Comparison of ENCODE assay signal across 27 cellular contexts in the genomic region with DNA sequence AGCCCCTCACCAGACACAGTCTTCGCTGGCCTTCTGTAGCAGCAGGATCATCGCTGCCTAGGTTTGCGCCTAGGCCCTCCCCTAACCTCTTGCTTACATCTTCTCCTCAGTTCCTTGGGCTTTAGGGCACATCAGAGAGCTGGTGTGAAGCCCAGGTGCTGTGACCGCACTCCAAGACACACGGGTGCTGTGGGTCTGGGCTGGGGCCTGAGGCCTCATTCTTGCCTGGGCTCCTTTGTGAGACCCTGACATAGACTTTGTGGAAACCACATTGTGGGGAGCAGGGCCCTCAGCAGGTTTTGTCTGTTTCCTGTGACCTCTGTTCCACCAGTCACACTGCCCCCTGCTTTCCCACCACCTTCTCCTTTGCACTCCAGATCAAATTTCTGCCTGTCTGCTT. TPM values are rescaled to one million over a fixed set of nuclear protein-coding genes. Genes with fewer than 3 reads are reported as not detected.
DNase-seq lines count a peak whose midpoint lies in the region; ATAC-seq and TF ChIP-seq lines count a peak whose summit lies in the region.
"Had no signal": no experiment of that assay in that cellular context is flagged by ENCODE, and none has a peak within 500 bp of the region (broad histone marks: within the 10 kb centered on the region; RNA-seq: fewer than 3 reads in every experiment).

No MANE protein-coding gene starts in this region.

- POLR2A ChIA-PET in activated CD8-positive, alpha-beta T cell treated with anti-CD3 and anti-CD28 coated beads, Interleukin-2, amount 10 ng/mL, durations not matched to agents 7 days and 5 days (lab: Charles Lee) = interaction anchor here (0.8 kb wide), 1 partner anchor 11 kb away, joined by 4 read pairs; no protein-coding TSS in a partner anchor

- peak; percentile 36 for ATAC-seq in activated CD8-positive, alpha-beta T cell treated with anti-CD3 and anti-CD28 coated beads, Interleukin-2, amount 10 ng/mL, durations not matched to agents 7 days and 5 days
- ATAC-seq in natural killer cell = peak; percentile 23 to 57 (median 46)
- ATAC-seq: activated CD4-positive, alpha-beta T cell treated with anti-CD3 and anti-CD28 coated beads for 36 hours; foreskin keratinocyte; heart right ventricle; SK-N-SH treated with all-trans-retinoic acid at 6 μM for 48 hours; stimulated activated naive CD8-positive, alpha-beta T cell treated with anti-CD3 and anti-CD28 coated beads, Interleukin-15, amount 100 ng/mL, for 72 hours had no signal

- TF ChIP-seq CTCF in natural killer cell (IDR thresholded peaks at IDR 0.05) = no peak

- peak overlapping the region in 4 of 11 experiments; percentile 0 to 52 (median 21); a peak in 5 of 22 replicates for H3K27ac ChIP-seq in BLaER1 treated with 17β-estradiol and CSF1 and Interleukin-3, amounts not matched to agents 10 nM and 100 nM
- H3K27ac ChIP-seq: esophagus muscularis mucosa, foreskin keratinocyte, heart right ventricle, thyroid gland had no signal

- peak overlapping the region; percentile 42 for H3K27ac Mint-ChIP-seq in T-helper 2 cell treated with Interferon-gamma antibody and Interleukin-4, amounts not matched to agents 5 μg/mL and 100 μg/mL, for 36 hours
- peak overlapping the region; percentile 74 for H3K27ac Mint-ChIP-seq in activated CD8-positive, alpha-beta T cell treated with anti-CD3 and anti-CD28 coated beads, Interleukin-2, amount 10 ng/mL, durations not matched to agents 7 days and 5 days
- peak overlapping the region; percentile 60 to 63 for H3K27ac Mint-ChIP-seq in natural killer cell
- H3K27ac Mint-ChIP-seq: activated CD4-positive, alpha-beta T cell treated with anti-CD3 and anti-CD28 coated beads for 36 hours; activated T-helper 2 cell treated with anti-CD3 and anti-CD28 coated beads, Interferon-gamma antibody, Interleukin-2, Interleukin-4, amounts not matched to agents 10 μg/mL and 5 μg/mL and 100 μg/mL, durations not matched to agents 14 hours and 24 hours and 36 hours; dendritic cell treated with granulocyte-macrophage colony-stimulating factor and Interleukin-4, amounts not matched to agents 40 ng/mL and 50 ng/mL, for 4 days had no signal

- peaks cover 12% of the 10 kb centered on the region for H3K4me1 Mint-ChIP-seq in T-helper 2 cell treated with Interferon-gamma antibody and Interleukin-4, amounts not matched to agents 5 μg/mL and 100 μg/mL, for 36 hours (ENCODE audit: low read depth)
- H3K4me1 Mint-ChIP-seq in activated CD8-positive, alpha-beta T cell treated with anti-CD3 and anti-CD28 coated beads, Interleukin-2, amount 10 ng/mL, durations not matched to agents 7 days and 5 days (ENCODE audit: low read depth) = peaks cover 31% of the 10 kb centered on the region
- H3K4me1 Mint-ChIP-seq in natural killer cell = peaks cover 15 to 29% of the 10 kb centered on the region in 2 donors
- H3K4me1 Mint-ChIP-seq: activated CD4-positive, alpha-beta T cell treated with anti-CD3 and anti-CD28 coated beads for 36 hours; central memory CD8-positive, alpha-beta T cell had no signal

- DNase-seq in T-helper 2 cell treated with Interferon-gamma antibody and Interleukin-4, amounts not matched to agents 5 μg/mL and 100 μg/mL, for 36 hours (ENCODE audit: low spot score) = no peak
- no peak for DNase-seq in T-helper 2 cell
- DNase-seq in activated CD8-positive, alpha-beta T cell treated with anti-CD3 and anti-CD28 coated beads, Interleukin-2, amount 10 ng/mL, durations not matched to agents 7 days and 5 days = peak; percentile 38
- DNase-seq in natural killer cell = no peak
- no peak for DNase-seq in activated effector memory CD4-positive, alpha-beta T cell treated with anti-CD3 and anti-CD28 coated beads, Interleukin-2, amount 50 U/mL, for 16 hours
- DNase-seq in LoVo (ENCODE audit: low spot score) = no peak
- DNase-seq in NCI-H2081 treated with DMSO at 0.1 percent for 48 hours (lab: John Stamatoyannopoulos, UW) = no peak
- DNase-seq: 8988T; activated CD4-positive, alpha-beta T cell treated with anti-CD3 and anti-CD28 coated beads for 36 hours; DMS 273 treated with DMSO at 0.1 percent for 48 hours; foreskin keratinocyte; GOT3; heart right ventricle; NCI-H1048; NCI-H187 treated with DMSO at 0.1 percent for 48 hours; NCI-H2227 treated with DMSO at 0.1 percent for 48 hours; RPMI8226; stimulated activated naive CD8-positive, alpha-beta T cell treated with anti-CD3 and anti-CD28 coated beads, Interleukin-15, amount 100 ng/mL, for 72 hours; thyroid gland had no signal

- peak overlapping the region in 9 of 11 experiments; percentile 61 to 92 (median 77); a peak in 17 of 22 replicates for H3K4me2 ChIP-seq in BLaER1 treated with 17β-estradiol and CSF1 and Interleukin-3, amounts not matched to agents 10 nM and 100 nM

- 0 out of 22 replicates have a peak overlapping the region, but pooled peaks of 1 of the 11 experiments have one; percentile 7 for H3K9ac ChIP-seq in BLaER1 treated with 17β-estradiol and CSF1 and Interleukin-3, amounts not matched to agents 10 nM and 100 nM

- H3K27me3 ChIP-seq in BLaER1 treated with 17β-estradiol and CSF1 and Interleukin-3, amounts not matched to agents 10 nM and 100 nM = no peaks in the 10 kb centered on the region
- H3K27me3 ChIP-seq: esophagus muscularis mucosa, foreskin keratinocyte, heart right ventricle, thyroid gland had no signal

- H3K4me3 Mint-ChIP-seq in T-helper 2 cell treated with Interferon-gamma antibody and Interleukin-4, amounts not matched to agents 5 μg/mL and 100 μg/mL, for 36 hours = no peak overlapping the region
- H3K4me3 Mint-ChIP-seq in activated CD8-positive, alpha-beta T cell treated with anti-CD3 and anti-CD28 coated beads, Interleukin-2, amount 10 ng/mL, durations not matched to agents 7 days and 5 days = no peak overlapping the region
- H3K4me3 Mint-ChIP-seq in natural killer cell = no peak overlapping the region
- H3K4me3 Mint-ChIP-seq: activated CD4-positive, alpha-beta T cell treated with anti-CD3 and anti-CD28 coated beads for 36 hours; CD4-positive, alpha-beta memory T cell; central memory CD8-positive, alpha-beta T cell; dendritic cell treated with granulocyte-macrophage colony-stimulating factor and Interleukin-4, amounts not matched to agents 40 ng/mL and 50 ng/mL, for 4 days; stimulated activated naive CD8-positive, alpha-beta T cell treated with anti-CD3 and anti-CD28 coated beads, Interleukin-15, amount 100 ng/mL, for 72 hours had no signal

- intact Hi-C loops in natural killer cell (cut with micrococcal nuclease) = no loop called here

- H3K4me3 ChIP-seq in BLaER1 treated with 17β-estradiol and CSF1 and Interleukin-3, amounts not matched to agents 10 nM and 100 nM = no peak overlapping the region
- H3K4me3 ChIP-seq: esophagus muscularis mucosa, heart right ventricle, thyroid gland had no signal

- peaks cover 8% of the 10 kb centered on the region for H3K36me3 Mint-ChIP-seq in T-helper 2 cell treated with Interferon-gamma antibody and Interleukin-4, amounts not matched to agents 5 μg/mL and 100 μg/mL, for 36 hours (ENCODE audit: low read depth)
- H3K36me3 Mint-ChIP-seq in activated CD8-positive, alpha-beta T cell treated with anti-CD3 and anti-CD28 coated beads, Interleukin-2, amount 10 ng/mL, durations not matched to agents 7 days and 5 days (ENCODE audit: low read depth) = peaks cover 3% of the 10 kb centered on the region
- H3K36me3 Mint-ChIP-seq in natural killer cell = no peaks in the 10 kb centered on the region

- no peaks in the 10 kb centered on the region for H3K9me3 Mint-ChIP-seq in T-helper 2 cell treated with Interferon-gamma antibody and Interleukin-4, amounts not matched to agents 5 μg/mL and 100 μg/mL, for 36 hours
- H3K9me3 Mint-ChIP-seq in activated CD8-positive, alpha-beta T cell treated with anti-CD3 and anti-CD28 coated beads, Interleukin-2, amount 10 ng/mL, durations not matched to agents 7 days and 5 days (ENCODE audit: insufficient read depth) = no peaks in the 10 kb centered on the region
- H3K9me3 Mint-ChIP-seq in natural killer cell = no peaks in the 10 kb centered on the region
- H3K9me3 Mint-ChIP-seq: activated T-helper 2 cell treated with anti-CD3 and anti-CD28 coated beads, Interferon-gamma antibody, Interleukin-2, Interleukin-4, amounts not matched to agents 10 μg/mL and 5 μg/mL and 100 μg/mL, durations not matched to agents 14 hours and 24 hours and 36 hours; CD4-positive, alpha-beta memory T cell; central memory CD8-positive, alpha-beta T cell; dendritic cell treated with granulocyte-macrophage colony-stimulating factor and Interleukin-4, amounts not matched to agents 40 ng/mL and 50 ng/mL, for 4 days; stimulated activated naive CD8-positive, alpha-beta T cell treated with anti-CD3 and anti-CD28 coated beads, Interleukin-15, amount 100 ng/mL, for 72 hours had no signal

- H4K20me1 ChIP-seq in BLaER1 treated with 17β-estradiol and CSF1 and Interleukin-3, amounts not matched to agents 10 nM and 100 nM = peaks cover 0 to 21% (median 0%) of the 10 kb centered on the region in 11 experiments; a peak in 5 of 22 replicates

- H3K4me1 ChIP-seq in BLaER1 treated with 17β-estradiol and CSF1 and Interleukin-3, amounts not matched to agents 10 nM and 100 nM = peaks cover 27 to 67% (median 59%) of the 10 kb centered on the region in 10 experiments
- H3K4me1 ChIP-seq: esophagus muscularis mucosa, foreskin keratinocyte, heart right ventricle, thyroid gland had no signal

- CTCF ChIA-PET in activated CD8-positive, alpha-beta T cell treated with anti-CD3 and anti-CD28 coated beads, Interleukin-2, amount 10 ng/mL, durations not matched to agents 7 days and 5 days (lab: Charles Lee) = interaction anchor here (1.3 to 3.1 kb wide), 2 partner anchors 9 to 128 kb away, joined by 4 to 19 read pairs; no protein-coding TSS in a partner anchor

- no peaks in the 10 kb centered on the region for H3K9me3 ChIP-seq in BLaER1 treated with 17β-estradiol and CSF1 and Interleukin-3, amounts not matched to agents 10 nM and 100 nM (replicated peaks in 1 of 11)
- H3K9me3 ChIP-seq: esophagus muscularis mucosa, heart right ventricle, thyroid gland had no signal

- no peaks in the 10 kb centered on the region for H3K27me3 Mint-ChIP-seq in T-helper 2 cell treated with Interferon-gamma antibody and Interleukin-4, amounts not matched to agents 5 μg/mL and 100 μg/mL, for 36 hours (ENCODE audit: low read depth)
- no peaks in the 10 kb centered on the region for H3K27me3 Mint-ChIP-seq in activated CD8-positive, alpha-beta T cell treated with anti-CD3 and anti-CD28 coated beads, Interleukin-2, amount 10 ng/mL, durations not matched to agents 7 days and 5 days (ENCODE audit: low read depth)
- H3K27me3 Mint-ChIP-seq in natural killer cell (ENCODE audit: low read depth in 2 of 2) = no peaks in the 10 kb centered on the region
- H3K27me3 Mint-ChIP-seq: activated CD4-positive, alpha-beta T cell treated with anti-CD3 and anti-CD28 coated beads for 36 hours; CD4-positive, alpha-beta memory T cell; central memory CD8-positive, alpha-beta T cell; dendritic cell treated with granulocyte-macrophage colony-stimulating factor and Interleukin-4, amounts not matched to agents 40 ng/mL and 50 ng/mL, for 4 days; stimulated activated naive CD8-positive, alpha-beta T cell treated with anti-CD3 and anti-CD28 coated beads, Interleukin-15, amount 100 ng/mL, for 72 hours had no signal

- peaks cover 3 to 52% (median 25%) of the 10 kb centered on the region in 11 experiments; a peak in 20 of 22 replicates for H3K36me3 ChIP-seq in BLaER1 treated with 17β-estradiol and CSF1 and Interleukin-3, amounts not matched to agents 10 nM and 100 nM

RNA-seq across cellular contexts. Expression of a gene that starts 8.0 kb away (rescaled TPM):
- total RNA-seq in activated CD8-positive, alpha-beta T cell treated with anti-CD3 and anti-CD28 coated beads, Interleukin-2, amount 10 ng/mL, durations not matched to agents 7 days and 5 days = 1 to 10 TPM in 1 of 2 experiments, under 1 TPM in 1; 0.95 to 2.0 TPM
- total RNA-seq in natural killer cell = 1 to 10 TPM in 2 of 3 donors, not detected in 1; 1.3 to 1.9 TPM
- total RNA-seq: activated T-helper 2 cell treated with anti-CD3 and anti-CD28 coated beads, Interferon-gamma antibody, Interleukin-2, Interleukin-4, amounts not matched to agents 10 μg/mL and 5 μg/mL and 100 μg/mL, durations not matched to agents 14 hours and 24 hours and 36 hours; CD4-positive, alpha-beta memory T cell; foreskin keratinocyte; pulmonary artery endothelial cell had no signal

RNA-seq across cellular contexts. Expression of a gene that starts 12.3 kb away (rescaled TPM):
- 10 to 100 TPM; 50.4 to 53.0 TPM for total RNA-seq in activated CD8-positive, alpha-beta T cell treated with anti-CD3 and anti-CD28 coated beads, Interleukin-2, amount 10 ng/mL, durations not matched to agents 7 days and 5 days
- 10 to 100 TPM; 24.1 to 28.9 (median 27.5) TPM for total RNA-seq in natural killer cell

RNA-seq across cellular contexts. Expression of a gene that starts 22.1 kb away (rescaled TPM):
- total RNA-seq in activated CD8-positive, alpha-beta T cell treated with anti-CD3 and anti-CD28 coated beads, Interleukin-2, amount 10 ng/mL, durations not matched to agents 7 days and 5 days = 10 to 100 TPM; 36.3 to 45.8 TPM
- total RNA-seq in natural killer cell = 10 to 100 TPM; 48.5 to 58.7 (median 55.6) TPM

RNA-seq across cellular contexts. Expression of a gene that starts 22.2 kb away (rescaled TPM):
- 1 to 10 TPM; 3.8 to 4.7 TPM for total RNA-seq in activated CD8-positive, alpha-beta T cell treated with anti-CD3 and anti-CD28 coated beads, Interleukin-2, amount 10 ng/mL, durations not matched to agents 7 days and 5 days
- 10 to 100 TPM in 2 of 3 donors, 1 to 10 TPM in 1; 9.5 to 19.1 (median 15.2) TPM for total RNA-seq in natural killer cell

RNA-seq across cellular contexts. Expression of a gene that starts 37.3 kb away (rescaled TPM):
- 100 to 1,000 TPM; 179 to 192 TPM for total RNA-seq in activated CD8-positive, alpha-beta T cell treated with anti-CD3 and anti-CD28 coated beads, Interleukin-2, amount 10 ng/mL, durations not matched to agents 7 days and 5 days
- 10 to 100 TPM; 62.8 to 95.7 (median 77.5) TPM for total RNA-seq in natural killer cell
